ENCODE assay signal across 17 cellular contexts in genomic region chr2:12998701-12999100, GRCh38.
A peak's percentile ranks its signal among the peaks of the same experiment; 100 is the strongest.
DNase-seq lines count a peak whose midpoint lies in the region; ATAC-seq and TF ChIP-seq lines count a peak whose summit lies in the region.
"Had no signal": no experiment of that assay in that cellular context is flagged by ENCODE, and none has a peak within 500 bp of the region (broad histone marks: within the 10 kb centered on the region; RNA-seq: fewer than 3 reads in every experiment).

No MANE protein-coding gene starts in this region.

- H3K27me3 ChIP-seq in PC-9 (ENCODE audit: insufficient read depth, low read depth) (no peaks in the 10 kb centered on the region), osteoblast (ENCODE audit: insufficient read depth, low read length) (no peaks in the 10 kb centered on the region)
- H3K27me3 ChIP-seq: BLaER1 treated with 17β-estradiol and CSF1 and Interleukin-3, amounts not matched to agents 10 nM and 100 nM had no signal

- H3K27ac ChIP-seq in PC-9 (no peak overlapping the region), osteoblast (ENCODE audit: low read depth, low read length) (no peak overlapping the region)
- H3K27ac ChIP-seq: 22Rv1; A549; BLaER1 treated with 17β-estradiol and CSF1 and Interleukin-3, amounts not matched to agents 10 nM and 100 nM; C4-2B had no signal

- no TSS peak for BruUV-seq in PC-9 (replicated peaks; lab: Mats Ljungman, UMichigan)

- H3K79me2 ChIP-seq in PC-9 (ENCODE audit: low read depth) (no peaks in the 10 kb centered on the region), osteoblast (ENCODE audit: insufficient read depth, low read length) (no peaks in the 10 kb centered on the region)

- no peaks in the 10 kb centered on the region for H3F3A ChIP-seq in PC-9 (ENCODE audit: insufficient read depth, low read depth)

- H3K4me1 ChIP-seq in PC-9 (replicated peaks; ENCODE audit: insufficient read depth) (no peaks in the 10 kb centered on the region), osteoblast (ENCODE audit: insufficient read depth, low read length) (peaks cover 7% of the 10 kb centered on the region)
- H3K4me1 ChIP-seq: A549, Caco-2 had no signal

- TF ChIP-seq CTCF in PC-9 (conservative IDR thresholded peaks at IDR 0.05) (no peak), osteoblast (IDR thresholded peaks at IDR 0.05; ENCODE audit: extremely low read depth, low read depth, low read length) (no peak)

- POLR2A ChIA-PET in PC-9 (lab: Charles Lee; ENCODE audit: unreplicated experiment), result no interaction called here

- H3K4me2 ChIP-seq in PC-9, result no peak overlapping the region
- H3K4me2 ChIP-seq in osteoblast (ENCODE audit: insufficient read depth, low read length), result no peak overlapping the region
- H3K4me2 ChIP-seq: A549; BLaER1 treated with 17β-estradiol and CSF1 and Interleukin-3, amounts not matched to agents 10 nM and 100 nM had no signal

- intact Hi-C loops in PC-9 (cut with micrococcal nuclease; ENCODE audit: unreplicated experiment), result no loop called here

- H3K36me3 ChIP-seq in PC-9 (ENCODE audit: low read depth) (no peaks in the 10 kb centered on the region), osteoblast (ENCODE audit: insufficient read depth, low read length) (no peaks in the 10 kb centered on the region)
- H3K36me3 ChIP-seq: BLaER1 treated with 17β-estradiol and CSF1 and Interleukin-3, amounts not matched to agents 10 nM and 100 nM had no signal

- no peak overlapping the region for H3K4me3 ChIP-seq in PC-9
- no peak overlapping the region for H3K4me3 ChIP-seq in osteoblast (ENCODE audit: insufficient read depth, low read length)
- H3K4me3 ChIP-seq: A549; BLaER1 treated with 17β-estradiol and CSF1 and Interleukin-3, amounts not matched to agents 10 nM and 100 nM had no signal

- 0 out of 2 replicates have a peak overlapping the region, but pooled peaks have one; percentile 39 for H2AFZ ChIP-seq in PC-9
- no peak overlapping the region for H2AFZ ChIP-seq in osteoblast (ENCODE audit: low read length)

- H4K20me1 ChIP-seq in PC-9 (ENCODE audit: insufficient read depth) (no peaks in the 10 kb centered on the region), osteoblast (ENCODE audit: insufficient read depth, low read length) (no peaks in the 10 kb centered on the region)
- H4K20me1 ChIP-seq: BLaER1 treated with 17β-estradiol and CSF1 and Interleukin-3, amounts not matched to agents 10 nM and 100 nM had no signal

- H3K9me3 ChIP-seq in PC-9 (ENCODE audit: insufficient read depth, low read depth), result no peaks in the 10 kb centered on the region
- H3K9me3 ChIP-seq in osteoblast (ENCODE audit: low read depth, low read length), result no peaks in the 10 kb centered on the region
- H3K9me3 ChIP-seq: A549; BLaER1 treated with 17β-estradiol and CSF1 and Interleukin-3, amounts not matched to agents 10 nM and 100 nM; Caco-2 had no signal

- ATAC-seq in SK-N-SH treated with all-trans-retinoic acid at 6 μM for 48 hours (no peak), HG03571 (IDR thresholded peaks at IDR 0.05; ENCODE audit: unreplicated experiment) (no peak)
- ATAC-seq: A549; CD8-positive, alpha-beta T cell had no signal

- CTCF ChIA-PET in PC-9 (lab: Charles Lee), result no interaction called here

- DNase-seq in PC-9 (no peak), medulla oblongata (ENCODE audit: extremely low spot score) (peak; percentile 22), osteoblast (ENCODE audit: insufficient read length, low spot score, missing footprints) (peak; percentile 43), NCI-H1092 (lab: John Stamatoyannopoulos, UW) (no peak)
- DNase-seq: AML-193; Caco-2; Calu3; CD4-positive, alpha-beta T cell; CD8-positive, alpha-beta T cell; DMS79 treated with DMSO at 0.1 percent for 48 hours; GF-D8 had no signal

- H3K9me2 ChIP-seq in PC-9 (ENCODE audit: insufficient read depth), result no peaks in the 10 kb centered on the region

TF ChIP-seq in SK-N-SH treated with all-trans-retinoic acid at 6 μM for 48 hours, 23 proteins besides CTCF, POLR2A, EP300 and RAD21:
- TF ChIP-seq, protein P1, sequence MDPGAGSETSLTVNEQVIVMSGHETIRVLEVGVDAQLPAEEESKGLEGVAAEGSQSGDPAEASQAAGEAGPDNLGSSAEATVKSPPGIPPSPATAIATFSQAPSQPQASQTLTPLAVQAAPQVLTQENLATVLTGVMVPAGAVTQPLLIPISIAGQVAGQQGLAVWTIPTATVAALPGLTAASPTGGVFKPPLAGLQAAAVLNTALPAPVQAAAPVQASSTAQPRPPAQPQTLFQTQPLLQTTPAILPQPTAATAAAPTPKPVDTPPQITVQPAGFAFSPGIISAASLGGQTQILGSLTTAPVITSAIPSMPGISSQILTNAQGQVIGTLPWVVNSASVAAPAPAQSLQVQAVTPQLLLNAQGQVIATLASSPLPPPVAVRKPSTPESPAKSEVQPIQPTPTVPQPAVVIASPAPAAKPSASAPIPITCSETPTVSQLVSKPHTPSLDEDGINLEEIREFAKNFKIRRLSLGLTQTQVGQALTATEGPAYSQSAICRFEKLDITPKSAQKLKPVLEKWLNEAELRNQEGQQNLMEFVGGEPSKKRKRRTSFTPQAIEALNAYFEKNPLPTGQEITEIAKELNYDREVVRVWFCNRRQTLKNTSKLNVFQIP (CRISPR knock-in tag; IDR thresholded peaks at IDR 0.05; ENCODE audit: borderline replicate concordance, low read depth), result no peak
- TF ChIP-seq CSDC2 (CRISPR knock-in tag; IDR thresholded peaks at IDR 0.05) (no peak), ZNF8 (CRISPR knock-in tag; IDR thresholded peaks at IDR 0.05) (no peak), TCF4 (CRISPR knock-in tag; IDR thresholded peaks at IDR 0.05; ENCODE audit: borderline replicate concordance) (no peak), ZFP3 (CRISPR knock-in tag; IDR thresholded peaks at IDR 0.05) (no peak), PPARA (CRISPR knock-in tag; IDR thresholded peaks at IDR 0.05; ENCODE audit: borderline replicate concordance) (no peak), ARNTL (CRISPR knock-in tag; IDR thresholded peaks at IDR 0.05; ENCODE audit: borderline replicate concordance, low read depth) (no peak), SNAI2 (CRISPR knock-in tag; IDR thresholded peaks at IDR 0.05) (no peak), ESRRG (CRISPR knock-in tag; IDR thresholded peaks at IDR 0.05) (no peak)
- TF ChIP-seq, protein P2, sequence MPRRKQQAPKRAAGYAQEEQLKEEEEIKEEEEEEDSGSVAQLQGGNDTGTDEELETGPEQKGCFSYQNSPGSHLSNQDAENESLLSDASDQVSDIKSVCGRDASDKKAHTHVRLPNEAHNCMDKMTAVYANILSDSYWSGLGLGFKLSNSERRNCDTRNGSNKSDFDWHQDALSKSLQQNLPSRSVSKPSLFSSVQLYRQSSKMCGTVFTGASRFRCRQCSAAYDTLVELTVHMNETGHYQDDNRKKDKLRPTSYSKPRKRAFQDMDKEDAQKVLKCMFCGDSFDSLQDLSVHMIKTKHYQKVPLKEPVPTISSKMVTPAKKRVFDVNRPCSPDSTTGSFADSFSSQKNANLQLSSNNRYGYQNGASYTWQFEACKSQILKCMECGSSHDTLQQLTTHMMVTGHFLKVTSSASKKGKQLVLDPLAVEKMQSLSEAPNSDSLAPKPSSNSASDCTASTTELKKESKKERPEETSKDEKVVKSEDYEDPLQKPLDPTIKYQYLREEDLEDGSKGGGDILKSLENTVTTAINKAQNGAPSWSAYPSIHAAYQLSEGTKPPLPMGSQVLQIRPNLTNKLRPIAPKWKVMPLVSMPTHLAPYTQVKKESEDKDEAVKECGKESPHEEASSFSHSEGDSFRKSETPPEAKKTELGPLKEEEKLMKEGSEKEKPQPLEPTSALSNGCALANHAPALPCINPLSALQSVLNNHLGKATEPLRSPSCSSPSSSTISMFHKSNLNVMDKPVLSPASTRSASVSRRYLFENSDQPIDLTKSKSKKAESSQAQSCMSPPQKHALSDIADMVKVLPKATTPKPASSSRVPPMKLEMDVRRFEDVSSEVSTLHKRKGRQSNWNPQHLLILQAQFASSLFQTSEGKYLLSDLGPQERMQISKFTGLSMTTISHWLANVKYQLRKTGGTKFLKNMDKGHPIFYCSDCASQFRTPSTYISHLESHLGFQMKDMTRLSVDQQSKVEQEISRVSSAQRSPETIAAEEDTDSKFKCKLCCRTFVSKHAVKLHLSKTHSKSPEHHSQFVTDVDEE (CRISPR knock-in tag; IDR thresholded peaks at IDR 0.05), result no peak

Comparison
In these comparisons a context has a peak if more than half of its experiments do, and no peak if none do; other contexts are left out.
1. DNase-seq: peak in medulla oblongata (single experiment) and osteoblast (single experiment); none in PC-9 (0 of 2) and NCI-H1092 (single experiment).